Comparison of ENCODE assay signal across 8 cellular contexts in genomic region chr10:810351-810846, GRCh38.
DNase-seq lines count a peak whose midpoint lies in the region; ATAC-seq, FAIRE-seq and TF ChIP-seq lines count a peak whose summit lies in the region.

No MANE protein-coding gene starts in this region.

- no peak overlapping the region for H2BK5ac ChIP-seq in H1 (ENCODE audit: low read depth, low read length)

- H3K79me1 ChIP-seq in H1 (ENCODE audit: low read depth, low read length), result 0 out of 2 replicates have a peak, but pooled peaks cover 2% of the 10 kb centered on the region

- DNase-seq in GM12865 (ENCODE audit: low read depth) (no peak), NCI-H146 treated with DMSO at 0.1 percent for 48 hours (lab: John Stamatoyannopoulos, UW; ENCODE audit: unreplicated experiment) (peak; percentile 38), H1 (ENCODE audit: low read depth in 1 of 2, low spot score in 2 of 2) (no peak), NCI-H1048 (lab: John Stamatoyannopoulos, UW) (no peak), dedifferentiated amniotic fluid mesenchymal stem cell (ENCODE audit: extremely low spot score) (no peak)

- H3K27me3 ChIP-seq in H1 (replicated peaks in 1 of 4; ENCODE audit: control insufficient read depth in 3 of 4, extremely low read depth in 1 of 4, insufficient read depth in 3 of 4, low read length in 3 of 4) (no peaks in the 10 kb centered on the region), neural cell (ENCODE audit: insufficient read depth, low read depth, low read length) (no peaks in the 10 kb centered on the region)

- peaks cover 0 to 3% (median 0%) of the 10 kb centered on the region in 4 experiments; a peak in 2 of 7 replicates for H3K4me1 ChIP-seq in H1 (replicated peaks in 1 of 4; ENCODE audit: control insufficient read depth in 3 of 4, insufficient read depth in 4 of 4, low read length in 3 of 4)

- peak; percentile 67 to 68 for TF ChIP-seq RAD21 in H1 (IDR thresholded peaks at IDR 0.05 in 1 of 2, conservative IDR thresholded peaks at IDR 0.05 in 1 of 2; ENCODE audit: low read depth in 2 of 2, low read length in 2 of 2)
- TF ChIP-seq RAD21 in neural cell (conservative IDR thresholded peaks at IDR 0.05), result peak; percentile 72

- TF ChIP-seq EP300 in H1 (IDR thresholded peaks at IDR 0.05; ENCODE audit: borderline replicate concordance in 1 of 2, low read depth in 2 of 2, low read length in 2 of 2) (no peak), neural cell (conservative IDR thresholded peaks at IDR 0.05; ENCODE audit: poor library complexity, severe bottlenecking) (no peak)

- CTCF ChIA-PET in H1 (lab: Charles Lee; ENCODE audit: partially characterized antibody), result interaction anchor here (0.6 to 1.9 kb wide), 10 partner anchors 16 to 682 kb away, joined by 3 to 7 read pairs (median 4); no protein-coding TSS in a partner anchor

- H4K91ac ChIP-seq in H1 (replicated peaks; ENCODE audit: insufficient read length, low read length), result no peak overlapping the region

- no peak overlapping the region for H2BK12ac ChIP-seq in H1 (ENCODE audit: low read depth, low read length)

- H2BK20ac ChIP-seq in H1 (ENCODE audit: low read length), result no peak overlapping the region

- POLR2A ChIA-PET in H1 (lab: Charles Lee; ENCODE audit: partially characterized antibody), result no interaction called here

- H4K8ac ChIP-seq in H1 (ENCODE audit: extremely low read depth, insufficient read depth, low read length), result no peak overlapping the region

- H2BK15ac ChIP-seq in H1 (ENCODE audit: low read length), result no peak overlapping the region

- no peak overlapping the region for H3K4ac ChIP-seq in H1 (replicated peaks; ENCODE audit: insufficient read length, low read depth, low read length)

- H3K23me2 ChIP-seq in H1 (ENCODE audit: low read depth, low read length), result no peaks in the 10 kb centered on the region

- peaks cover 23 to 63% (median 39%) of the 10 kb centered on the region in 4 experiments for H3K36me3 ChIP-seq in H1 (ENCODE audit: control insufficient read depth in 2 of 4, insufficient read depth in 4 of 4, low read length in 3 of 4)
- peaks cover 5% of the 10 kb centered on the region for H3K36me3 ChIP-seq in neural cell (ENCODE audit: insufficient read depth, low read length)

- no peak overlapping the region for H2BK120ac ChIP-seq in H1 (replicated peaks; ENCODE audit: low read depth, low read length)

- no peak overlapping the region for H3K23ac ChIP-seq in H1 (ENCODE audit: insufficient read length)

- no peak overlapping the region for H3K14ac ChIP-seq in H1 (ENCODE audit: insufficient read length)

- 85% methylated on average over 16 of the region's 16 CpGs; no CpG with 5 or more reads in 1 of the 2 experiments for WGBS in H1 (ENCODE audit: extremely low coverage in 1 of 2, insufficient coverage in 1 of 2, insufficient read length in 1 of 2, insufficient replicate concordance in 2 of 2, low coverage in 1 of 2, low lambda C conversion rate in 2 of 2, missing lambda C conversion rate in 1 of 2), 2 experiments

- ATAC-seq in HG02571 (IDR thresholded peaks at IDR 0.05; ENCODE audit: unreplicated experiment) (no peak), HG03039 (IDR thresholded peaks at IDR 0.05; ENCODE audit: unreplicated experiment) (no peak)

- peak; percentile 39 for FAIRE-seq in H1 (lab: Jason Lieb, UNC)

- no peaks in the 10 kb centered on the region for H3K79me2 ChIP-seq in H1 (ENCODE audit: control insufficient read depth in 1 of 2, insufficient read depth in 2 of 2, low read length in 2 of 2)
- no peaks in the 10 kb centered on the region for H3K79me2 ChIP-seq in neural cell (replicated peaks; ENCODE audit: insufficient read depth, low read length)

- no peak for TF ChIP-seq POLR2A in H1 (IDR thresholded peaks at IDR 0.05; ENCODE audit: control extremely low read depth in 1 of 2, low read depth in 2 of 2, low read length in 2 of 2)

- no peaks in the 10 kb centered on the region for H3K9me3 ChIP-seq in H1 (ENCODE audit: insufficient read depth in 2 of 2, low read depth in 1 of 2, low read length in 1 of 2)
- H3K9me3 ChIP-seq in neural cell (ENCODE audit: low read length), result no peaks in the 10 kb centered on the region

- no peak overlapping the region for H3K18ac ChIP-seq in H1 (ENCODE audit: extremely low read depth, low read length)

- H2AFZ ChIP-seq in H1 (ENCODE audit: low read length) (no peak overlapping the region), neural cell (ENCODE audit: low read depth, low read length) (no peak overlapping the region)

- H4K20me1 ChIP-seq in H1 (replicated peaks in 1 of 2; ENCODE audit: control insufficient read depth in 1 of 2, insufficient read depth in 2 of 2, low read length in 2 of 2) (peaks cover 0 to 9% of the 10 kb centered on the region in 2 experiments), neural cell (ENCODE audit: insufficient read depth) (no peaks in the 10 kb centered on the region)

- no peak overlapping the region for H4K5ac ChIP-seq in H1 (ENCODE audit: insufficient read length, low read depth, low read length)

- no peak overlapping the region for H3K56ac ChIP-seq in H1 (replicated peaks; ENCODE audit: insufficient read length, low read depth, low read length)

- no peaks in the 10 kb centered on the region for H3F3A ChIP-seq in neural cell (ENCODE audit: insufficient read depth, low read length, poor library complexity, severe bottlenecking)

- H3K4me2 ChIP-seq in H1 (ENCODE audit: insufficient read depth in 1 of 2, low read depth in 2 of 2, low read length in 2 of 2), result no peak overlapping the region
- H3K4me2 ChIP-seq in neural cell (ENCODE audit: low read length), result no peak overlapping the region

- H3K27ac ChIP-seq in H1 (ENCODE audit: low read depth, low read length) (no peak overlapping the region), neural cell (ENCODE audit: low read length) (no peak overlapping the region)

- H3K4me3 ChIP-seq in GM12865 (ENCODE audit: low read depth, low read length) (no peak overlapping the region), H1 (ENCODE audit: extremely low read depth in 1 of 4, insufficient read depth in 2 of 4, low read depth in 3 of 4, low read length in 4 of 4) (no peak overlapping the region), neural cell (ENCODE audit: low read length) (no peak overlapping the region)

- TF ChIP-seq CTCF in GM12865 (IDR thresholded peaks at IDR 0.05; ENCODE audit: insufficient read depth, low read depth, low read length, missing control alignments) (peak; percentile 17), H1 (IDR thresholded peaks at IDR 0.05; ENCODE audit: control extremely low read depth in 1 of 3, insufficient read depth in 1 of 3, low read depth in 1 of 3, low read length in 3 of 3) (peak; percentile 47 to 74 (median 72)), neural cell (IDR thresholded peaks at IDR 0.05; ENCODE audit: poor library complexity, severe bottlenecking) (peak; percentile 64)

- H3K9ac ChIP-seq in H1 (replicated peaks in 1 of 4; ENCODE audit: extremely low read depth in 1 of 4, low read depth in 3 of 4, low read length in 3 of 4), result no peak overlapping the region
- no peak overlapping the region for H3K9ac ChIP-seq in neural cell (ENCODE audit: low read length)

- no peaks in the 10 kb centered on the region for H3K9me2 ChIP-seq in neural cell (ENCODE audit: insufficient read depth, low read length)

- H2AK5ac ChIP-seq in H1 (ENCODE audit: low read depth, low read length), result no peak overlapping the region

TF ChIP-seq in H1, 55 proteins besides CTCF, POLR2A, EP300 and RAD21:
- TF ChIP-seq JUN (IDR thresholded peaks at IDR 0.05; ENCODE audit: low read depth, low read length) (no peak), RFX5 (IDR thresholded peaks at IDR 0.05; ENCODE audit: borderline replicate concordance, low read depth, low read length) (no peak), TAF7 (optimal IDR thresholded peaks at IDR 0.05; ENCODE audit: borderline replicate concordance, low read depth, low read length) (no peak), SAP30 (IDR thresholded peaks at IDR 0.05; ENCODE audit: insufficient read depth, insufficient replicate concordance, low read length) (no peak), GABPA (IDR thresholded peaks at IDR 0.05; ENCODE audit: borderline replicate concordance, insufficient read depth, low read length) (no peak), RXRA (IDR thresholded peaks at IDR 0.05; ENCODE audit: insufficient read depth, low read depth, low read length) (no peak)

TF ChIP-seq in neural cell, 6 proteins besides CTCF, POLR2A, EP300 and RAD21:
- no peak for TF ChIP-seq MXI1 (conservative IDR thresholded peaks at IDR 0.05; ENCODE audit: poor library complexity, severe bottlenecking)
- peak; percentile 64 for TF ChIP-seq SMC3 (conservative IDR thresholded peaks at IDR 0.05; ENCODE audit: poor library complexity)
TF ChIP-seq in neural cell: peak in this region for 1.

Comparison
In these comparisons a context has a peak if more than half of its experiments do, and no peak if none do; other contexts are left out.
1. CTCF ChIP-seq: peak in every context shown above with its lines; median percentile 72 in H1; 64 in neural cell; 17 in GM12865.